Comparison of ENCODE assay signal across 18 cellular contexts in the genomic region with DNA sequence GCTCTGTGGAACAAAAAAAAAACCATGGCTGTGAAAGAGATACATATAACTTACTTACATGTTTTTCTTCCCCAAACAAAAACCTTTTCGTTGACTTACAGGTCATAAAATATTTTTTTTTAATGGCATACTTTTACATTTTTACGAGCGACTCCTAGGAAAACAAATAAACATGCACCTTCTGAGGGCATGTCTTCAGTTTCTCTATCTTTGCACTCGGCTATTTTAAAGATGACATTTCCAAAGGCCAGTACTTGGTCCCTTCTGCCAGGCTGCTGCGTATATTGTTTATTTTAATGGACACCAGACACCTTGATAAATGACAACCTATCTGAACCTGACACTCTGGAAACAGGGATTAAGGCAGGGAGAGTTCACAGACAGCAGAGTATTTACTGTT. TPM values are rescaled to one million over a fixed set of nuclear protein-coding genes. Genes with fewer than 3 reads are reported as not detected.
DNase-seq lines count a peak whose midpoint lies in the region; ATAC-seq and TF ChIP-seq lines count a peak whose summit lies in the region.
"Had no signal": no experiment of that assay in that cellular context is flagged by ENCODE, and none has a peak within 500 bp of the region (broad histone marks: within the 10 kb centered on the region; RNA-seq: fewer than 3 reads in every experiment).

No MANE protein-coding gene starts in this region.

- peak overlapping the region; percentile 5; the same call in 1 of the 2 replicates for H3K27ac Mint-ChIP-seq in WTC11
- H3K27ac Mint-ChIP-seq in mesothelial cell of epicardium, result peak overlapping the region; percentile 52
- no peak overlapping the region for H3K27ac Mint-ChIP-seq in GM23338
- H3K27ac Mint-ChIP-seq: activated naive CD8-positive, alpha-beta T cell treated with anti-CD3 and anti-CD28 coated beads, Interleukin-2, amount 10 ng/mL, durations not matched to agents 7 days and 5 days; B cell; progenitor cell of endocrine pancreas had no signal

- peak; percentile 34 for DNase-seq in HEK293T (ENCODE audit: extremely low spot score)
- DNase-seq in LoVo (ENCODE audit: low spot score), result peak; percentile 34
- DNase-seq in WTC11 (ENCODE audit: low spot score), result no peak
- no peak for DNase-seq in mesothelial cell of epicardium (ENCODE audit: low spot score in 2 of 2, unreplicated experiment in 2 of 2)
- no peak for DNase-seq in AG08396 (ENCODE audit: low spot score)
- DNase-seq in stomach, result no peak
- DNase-seq in GM23338 (ENCODE audit: low spot score), result no peak
- DNase-seq: activated CD4-positive, alpha-beta T cell treated with anti-CD3 and anti-CD28 coated beads for 1 hour; activated naive CD8-positive, alpha-beta T cell treated with anti-CD3 and anti-CD28 coated beads, Interleukin-2, amount 10 ng/mL, durations not matched to agents 7 days and 5 days; brain microvascular endothelial cell; Calu3; naive thymus-derived CD4-positive, alpha-beta T cell; NCI-H1048; NCI-H226 had no signal

- H2AFZ ChIP-seq in GM23338, result no peak overlapping the region

- H3K27me3 Mint-ChIP-seq in WTC11 (ENCODE audit: low read depth) (no peaks in the 10 kb centered on the region), mesothelial cell of epicardium (ENCODE audit: low read depth) (no peaks in the 10 kb centered on the region), GM23338 (ENCODE audit: insufficient read depth, low read depth, poor library complexity) (no peaks in the 10 kb centered on the region)
- H3K27me3 Mint-ChIP-seq: activated naive CD8-positive, alpha-beta T cell treated with anti-CD3 and anti-CD28 coated beads, Interleukin-2, amount 10 ng/mL, durations not matched to agents 7 days and 5 days; B cell; naive thymus-derived CD4-positive, alpha-beta T cell; progenitor cell of endocrine pancreas had no signal

- TF ChIP-seq CTCF in WTC11 (IDR thresholded peaks at IDR 0.05) (no peak), mesothelial cell of epicardium (IDR thresholded peaks at IDR 0.05; ENCODE audit: unreplicated experiment) (no peak), stomach (IDR thresholded peaks at IDR 0.05) (no peak), GM23338 (conservative IDR thresholded peaks at IDR 0.05; ENCODE audit: low read depth in 2 of 2) (no peak)

- H3K9me2 ChIP-seq in GM23338 (ENCODE audit: insufficient read depth), result no peaks in the 10 kb centered on the region

- H3K27me3 ChIP-seq in stomach (no peaks in the 10 kb centered on the region), GM23338 (ENCODE audit: insufficient read depth) (no peaks in the 10 kb centered on the region)
- H3K27me3 ChIP-seq: brain microvascular endothelial cell, SJCRH30 had no signal

- CTCF ChIA-PET in HEK293T (lab: Yijun Ruan, JAX) (no interaction called here), WTC11 (lab: Charles Lee) (no interaction called here)

- H3K4me1 ChIP-seq in stomach (peaks cover 0 to 10% (median 3%) of the 10 kb centered on the region in 4 donors), GM23338 (ENCODE audit: insufficient read depth) (no peaks in the 10 kb centered on the region)

- H3K4me2 ChIP-seq in GM23338, result no peak overlapping the region

- no peaks in the 10 kb centered on the region for H3K79me2 ChIP-seq in GM23338 (replicated peaks; ENCODE audit: insufficient read depth)

- intact Hi-C loops in stomach (cut with DNase I; ENCODE audit: low total_unique reads), result no loop called here

- TF ChIP-seq EP300 in stomach (IDR thresholded peaks at IDR 0.05), result no peak

- H3K36me3 Mint-ChIP-seq in WTC11 (peaks cover 4% of the 10 kb centered on the region), mesothelial cell of epicardium (peaks cover 21% of the 10 kb centered on the region), GM23338 (ENCODE audit: low read depth) (peaks cover 3% of the 10 kb centered on the region; the same call in 1 of the 3 replicates)

- H3K36me3 ChIP-seq in stomach (peaks cover 0 to 22% (median 12%) of the 10 kb centered on the region in 4 donors), GM23338 (ENCODE audit: insufficient read depth) (no peaks in the 10 kb centered on the region)
- H3K36me3 ChIP-seq: brain microvascular endothelial cell had no signal

- POLR2A ChIA-PET in HEK293T (lab: Yijun Ruan, JAX), result no interaction called here
- POLR2A ChIA-PET in WTC11 (lab: Charles Lee), result no interaction called here

- no peaks in the 10 kb centered on the region for H3K9me3 Mint-ChIP-seq in WTC11
- no peaks in the 10 kb centered on the region for H3K9me3 Mint-ChIP-seq in mesothelial cell of epicardium
- H3K9me3 Mint-ChIP-seq in GM23338, result no peaks in the 10 kb centered on the region
- H3K9me3 Mint-ChIP-seq: activated naive CD8-positive, alpha-beta T cell treated with anti-CD3 and anti-CD28 coated beads, Interleukin-2, amount 10 ng/mL, durations not matched to agents 7 days and 5 days; naive thymus-derived CD4-positive, alpha-beta T cell had no signal

- no peak for TF ChIP-seq POLR2A in stomach (IDR thresholded peaks at IDR 0.05)

- H3F3A ChIP-seq in GM23338 (replicated peaks; ENCODE audit: low read depth), result no peaks in the 10 kb centered on the region

- no peaks in the 10 kb centered on the region for H3K9me3 ChIP-seq in stomach
- H3K9me3 ChIP-seq: SJCRH30 had no signal

- H3K4me3 ChIP-seq in stomach, result no peak overlapping the region
- H3K4me3 ChIP-seq in GM23338, result no peak overlapping the region
- H3K4me3 ChIP-seq: SJCRH30 had no signal

- ATAC-seq in WTC11, result no peak
- ATAC-seq in GM23338, result no peak
- no peak for ATAC-seq in HG03520 (IDR thresholded peaks at IDR 0.05; ENCODE audit: unreplicated experiment)
- ATAC-seq: naive thymus-derived CD4-positive, alpha-beta T cell had no signal

- H3K4me1 Mint-ChIP-seq in WTC11 (no peaks in the 10 kb centered on the region), mesothelial cell of epicardium (peaks cover 4% of the 10 kb centered on the region), GM23338 (no peaks in the 10 kb centered on the region)
- H3K4me1 Mint-ChIP-seq: activated naive CD8-positive, alpha-beta T cell treated with anti-CD3 and anti-CD28 coated beads, Interleukin-2, amount 10 ng/mL, durations not matched to agents 7 days and 5 days had no signal

- WGBS in stomach, 5 donors, result 61 to 68% (median 67%) methylated on average over 5 of the region's 5 CpGs

- H3K4me3 Mint-ChIP-seq in WTC11 (no peak overlapping the region), mesothelial cell of epicardium (no peak overlapping the region), GM23338 (no peak overlapping the region)
- H3K4me3 Mint-ChIP-seq: activated naive CD8-positive, alpha-beta T cell treated with anti-CD3 and anti-CD28 coated beads, Interleukin-2, amount 10 ng/mL, durations not matched to agents 7 days and 5 days; B cell; naive thymus-derived CD4-positive, alpha-beta T cell had no signal

- H3K27ac ChIP-seq in stomach (no peak overlapping the region), GM23338 (ENCODE audit: low read depth) (no peak overlapping the region)
- H3K27ac ChIP-seq: brain microvascular endothelial cell, SJCRH30 had no signal

- no peaks in the 10 kb centered on the region for H4K20me1 ChIP-seq in GM23338 (replicated peaks; ENCODE audit: insufficient read depth)

TF ChIP-seq in HEK293T, 16 proteins besides CTCF, POLR2A, EP300 and RAD21 (continues in another document):
- TF ChIP-seq CTBP1 (IDR thresholded peaks at IDR 0.05; ENCODE audit: borderline replicate concordance), result peak; percentile 40; the same call in 1 of the 2 replicates
- TF ChIP-seq LEF1 (IDR thresholded peaks at IDR 0.05; ENCODE audit: borderline replicate concordance), result no peak
- TF ChIP-seq, protein P1, sequence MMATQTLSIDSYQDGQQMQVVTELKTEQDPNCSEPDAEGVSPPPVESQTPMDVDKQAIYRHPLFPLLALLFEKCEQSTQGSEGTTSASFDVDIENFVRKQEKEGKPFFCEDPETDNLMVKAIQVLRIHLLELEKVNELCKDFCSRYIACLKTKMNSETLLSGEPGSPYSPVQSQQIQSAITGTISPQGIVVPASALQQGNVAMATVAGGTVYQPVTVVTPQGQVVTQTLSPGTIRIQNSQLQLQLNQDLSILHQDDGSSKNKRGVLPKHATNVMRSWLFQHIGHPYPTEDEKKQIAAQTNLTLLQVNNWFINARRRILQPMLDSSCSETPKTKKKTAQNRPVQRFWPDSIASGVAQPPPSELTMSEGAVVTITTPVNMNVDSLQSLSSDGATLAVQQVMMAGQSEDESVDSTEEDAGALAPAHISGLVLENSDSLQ (IDR thresholded peaks at IDR 0.05), result peak; percentile 81

TF ChIP-seq in WTC11, 78 proteins besides CTCF, POLR2A, EP300 and RAD21 (continues in another document):
- TF ChIP-seq ZNF263 (CRISPR knock-in tag; IDR thresholded peaks at IDR 0.05; ENCODE audit: low read depth), result no peak
- TF ChIP-seq, protein P2, sequence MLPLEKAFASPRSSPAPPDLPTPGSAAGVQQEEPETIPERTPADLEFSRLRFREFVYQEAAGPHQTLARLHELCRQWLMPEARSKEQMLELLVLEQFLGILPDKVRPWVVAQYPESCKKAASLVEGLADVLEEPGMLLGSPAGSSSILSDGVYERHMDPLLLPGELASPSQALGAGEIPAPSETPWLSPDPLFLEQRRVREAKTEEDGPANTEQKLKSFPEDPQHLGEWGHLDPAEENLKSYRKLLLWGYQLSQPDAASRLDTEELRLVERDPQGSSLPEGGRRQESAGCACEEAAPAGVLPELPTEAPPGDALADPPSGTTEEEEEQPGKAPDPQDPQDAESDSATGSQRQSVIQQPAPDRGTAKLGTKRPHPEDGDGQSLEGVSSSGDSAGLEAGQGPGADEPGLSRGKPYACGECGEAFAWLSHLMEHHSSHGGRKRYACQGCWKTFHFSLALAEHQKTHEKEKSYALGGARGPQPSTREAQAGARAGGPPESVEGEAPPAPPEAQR (CRISPR knock-in tag; IDR thresholded peaks at IDR 0.05), result no peak

TF ChIP-seq in GM23338, 12 proteins besides CTCF, POLR2A, EP300 and RAD21 (continues in another document):
- no peak for TF ChIP-seq ZNF114 (CRISPR knock-in tag; IDR thresholded peaks at IDR 0.05)
- TF ChIP-seq, protein P3, sequence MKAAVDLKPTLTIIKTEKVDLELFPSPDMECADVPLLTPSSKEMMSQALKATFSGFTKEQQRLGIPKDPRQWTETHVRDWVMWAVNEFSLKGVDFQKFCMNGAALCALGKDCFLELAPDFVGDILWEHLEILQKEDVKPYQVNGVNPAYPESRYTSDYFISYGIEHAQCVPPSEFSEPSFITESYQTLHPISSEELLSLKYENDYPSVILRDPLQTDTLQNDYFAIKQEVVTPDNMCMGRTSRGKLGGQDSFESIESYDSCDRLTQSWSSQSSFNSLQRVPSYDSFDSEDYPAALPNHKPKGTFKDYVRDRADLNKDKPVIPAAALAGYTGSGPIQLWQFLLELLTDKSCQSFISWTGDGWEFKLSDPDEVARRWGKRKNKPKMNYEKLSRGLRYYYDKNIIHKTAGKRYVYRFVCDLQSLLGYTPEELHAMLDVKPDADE (IDR thresholded peaks at IDR 0.05), result no peak
- no peak for TF ChIP-seq EZH2phosphoT487 (IDR thresholded peaks at IDR 0.05; ENCODE audit: unreplicated experiment)
- TF ChIP-seq NANOG (IDR thresholded peaks at IDR 0.05; ENCODE audit: borderline replicate concordance), result no peak

RNA-seq across cellular contexts. Expression of a gene that starts 49.4 kb away (rescaled TPM):
- 24.8 to 31.7 TPM (median 28.7 TPM) in 3 replicates for total RNA-seq in WTC11 (2021)
- 31.7 to 34.1 TPM (median 32.6 TPM) in 3 replicates for total RNA-seq in mesothelial cell of epicardium
- total RNA-seq in stomach, result 10 to 100 TPM in 2 of 5 donors, 1 to 10 TPM in 2, under 1 TPM in 1; 0.45 to 15.6 (median 9.7) TPM
- polyA plus RNA-seq in stomach, result 10 to 100 TPM in 2 of 3 donors, 1 to 10 TPM in 1; 7.0 to 21.3 (median 10.9) TPM
- total RNA-seq in GM23338 (2014; rRNA removed; shearing (Covaris generic)), result 28.9 and 31.3 TPM in 2 replicates
- polyA plus RNA-seq in GM23338 (2016; fragmentation: Nextera tagmentation; extraction: Ambion mirVana), result 22.4 and 24.3 TPM in 2 replicates

Comparison
In these comparisons a context has a peak if more than half of its experiments do, and no peak if none do; other contexts are left out.
1. DNase-seq: peak in HEK293T (single experiment) and LoVo (single experiment); none in WTC11 (single experiment), mesothelial cell of epicardium (0 of 2), AG08396 (single experiment), stomach (single experiment) and GM23338 (single experiment).